11 cellular contexts compared by ENCODE assay signal in genomic region chr12:12439636-12440035, GRCh38.
DNase-seq lines count a peak whose midpoint lies in the region; ATAC-seq and TF ChIP-seq lines count a peak whose summit lies in the region.
"Had no signal": no experiment of that assay in that cellular context is flagged by ENCODE, and none has a peak within 500 bp of the region (broad histone marks: within the 10 kb centered on the region; RNA-seq: fewer than 3 reads in every experiment).

No MANE protein-coding gene starts in this region.

- peaks cover 0 to 9% (median 3%) of the 10 kb centered on the region in 4 donors for H3K36me3 ChIP-seq in esophagus muscularis mucosa

- TF ChIP-seq CTCF in esophagus muscularis mucosa (IDR thresholded peaks at IDR 0.05) = no peak

- H3K36me3 Mint-ChIP-seq in activated naive CD8-positive, alpha-beta T cell = peaks cover 20% of the 10 kb centered on the region
- H3K36me3 Mint-ChIP-seq in naive thymus-derived CD8-positive, alpha-beta T cell = peaks cover 7 to 22% (median 20%) of the 10 kb centered on the region in 3 donors

- no peak for ATAC-seq in naive thymus-derived CD8-positive, alpha-beta T cell
- no peak for ATAC-seq in SK-N-SH treated with all-trans-retinoic acid at 6 μM for 48 hours
- no peak for ATAC-seq in HG03439 (IDR thresholded peaks at IDR 0.05; ENCODE audit: unreplicated experiment)

- intact Hi-C loops in esophagus muscularis mucosa (cut with DNase I) = no loop called here

- no peaks in the 10 kb centered on the region for H3K27me3 ChIP-seq in esophagus muscularis mucosa

- H3K27ac Mint-ChIP-seq in activated naive CD8-positive, alpha-beta T cell = peak overlapping the region; percentile 98
- H3K27ac Mint-ChIP-seq in naive thymus-derived CD8-positive, alpha-beta T cell = peak overlapping the region; percentile 93 to 99 (median 98)

- peaks cover 29 to 37% (median 32%) of the 10 kb centered on the region in 4 donors for H3K4me1 ChIP-seq in esophagus muscularis mucosa

- POLR2A ChIA-PET in naive thymus-derived CD8-positive, alpha-beta T cell (lab: Charles Lee) = interaction anchor here (1.5 kb wide), 1 partner anchor 43 kb away, joined by 5 read pairs; no protein-coding TSS in a partner anchor

- H3K27ac ChIP-seq in esophagus muscularis mucosa (replicated peaks in 1 of 4) = no peak overlapping the region

- peak overlapping the region; percentile 39 for H3K4me3 Mint-ChIP-seq in activated naive CD8-positive, alpha-beta T cell
- H3K4me3 Mint-ChIP-seq in naive thymus-derived CD8-positive, alpha-beta T cell = peak overlapping the region in 6 of 10 donors; percentile 29 to 79 (median 50)
- H3K4me3 Mint-ChIP-seq: neural crest cell had no signal

- H3K4me3 ChIP-seq in esophagus muscularis mucosa = no peak overlapping the region

- peaks cover 7% of the 10 kb centered on the region for H3K9me3 Mint-ChIP-seq in activated naive CD8-positive, alpha-beta T cell (ENCODE audit: low read depth)
- H3K9me3 Mint-ChIP-seq in naive thymus-derived CD8-positive, alpha-beta T cell = peaks cover 0 to 5% (median 0%) of the 10 kb centered on the region in 9 donors

- 63% methylated on average over 6 of the region's 6 CpGs for WGBS in esophagus muscularis mucosa

- DNase-seq in EL (peak; percentile 80), T-helper 22 cell (ENCODE audit: low read depth) (peak; percentile 36), esophagus muscularis mucosa (ENCODE audit: extremely low spot score) (no peak)
- peak in 1 of 10 donors; percentile 20 for DNase-seq in naive thymus-derived CD8-positive, alpha-beta T cell
- DNase-seq in NK-92 treated with Interleukin-12 subunit alpha and Interleukin-12 subunit beta, amount 100 ng/mL, for 24 hours (lab: John Stamatoyannopoulos, UW) = no peak
- DNase-seq: DND-41, NCI-H748 treated with DMSO at 0.1 percent for 48 hours had no signal

- H3K4me1 Mint-ChIP-seq in activated naive CD8-positive, alpha-beta T cell (ENCODE audit: low read depth) = peaks cover 64% of the 10 kb centered on the region
- H3K4me1 Mint-ChIP-seq in naive thymus-derived CD8-positive, alpha-beta T cell = peaks cover 29 to 61% (median 55%) of the 10 kb centered on the region in 4 donors
- H3K4me1 Mint-ChIP-seq: neural crest cell had no signal

- no peaks in the 10 kb centered on the region for H3K9me3 ChIP-seq in esophagus muscularis mucosa

- no peak for TF ChIP-seq POLR2A in esophagus muscularis mucosa (IDR thresholded peaks at IDR 0.05; ENCODE audit: low read depth)

- no peaks in the 10 kb centered on the region for H3K27me3 Mint-ChIP-seq in activated naive CD8-positive, alpha-beta T cell
- no peaks in the 10 kb centered on the region for H3K27me3 Mint-ChIP-seq in naive thymus-derived CD8-positive, alpha-beta T cell

- TF ChIP-seq EP300 in esophagus muscularis mucosa (IDR thresholded peaks at IDR 0.05) = no peak

TF ChIP-seq in SK-N-SH treated with all-trans-retinoic acid at 6 μM for 48 hours, 23 proteins besides CTCF, POLR2A, EP300 and RAD21:
- TF ChIP-seq ZNF70 (CRISPR knock-in tag; IDR thresholded peaks at IDR 0.05) (no peak), ZNF565 (CRISPR knock-in tag; conservative IDR thresholded peaks at IDR 0.05; ENCODE audit: low read depth) (no peak), OSR1 (CRISPR knock-in tag; IDR thresholded peaks at IDR 0.05) (no peak), TCF4 (CRISPR knock-in tag; IDR thresholded peaks at IDR 0.05; ENCODE audit: borderline replicate concordance) (no peak), ZC3H10 (CRISPR knock-in tag; IDR thresholded peaks at IDR 0.05) (no peak), CSDC2 (CRISPR knock-in tag; IDR thresholded peaks at IDR 0.05) (no peak), RARB (CRISPR knock-in tag; IDR thresholded peaks at IDR 0.05) (no peak), BACH2 (CRISPR knock-in tag; IDR thresholded peaks at IDR 0.05; ENCODE audit: borderline replicate concordance) (no peak), SNAI2 (CRISPR knock-in tag; IDR thresholded peaks at IDR 0.05) (no peak), ISL1 (CRISPR knock-in tag; IDR thresholded peaks at IDR 0.05) (no peak)
- TF ChIP-seq, protein P1, sequence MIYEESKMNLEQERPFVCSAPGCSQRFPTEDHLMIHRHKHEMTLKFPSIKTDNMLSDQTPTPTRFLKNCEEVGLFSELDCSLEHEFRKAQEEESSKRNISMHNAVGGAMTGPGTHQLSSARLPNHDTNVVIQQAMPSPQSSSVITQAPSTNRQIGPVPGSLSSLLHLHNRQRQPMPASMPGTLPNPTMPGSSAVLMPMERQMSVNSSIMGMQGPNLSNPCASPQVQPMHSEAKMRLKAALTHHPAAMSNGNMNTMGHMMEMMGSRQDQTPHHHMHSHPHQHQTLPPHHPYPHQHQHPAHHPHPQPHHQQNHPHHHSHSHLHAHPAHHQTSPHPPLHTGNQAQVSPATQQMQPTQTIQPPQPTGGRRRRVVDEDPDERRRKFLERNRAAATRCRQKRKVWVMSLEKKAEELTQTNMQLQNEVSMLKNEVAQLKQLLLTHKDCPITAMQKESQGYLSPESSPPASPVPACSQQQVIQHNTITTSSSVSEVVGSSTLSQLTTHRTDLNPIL (CRISPR knock-in tag; IDR thresholded peaks at IDR 0.05; ENCODE audit: low read depth) = no peak

Comparison
In these comparisons a context has a peak if more than half of its experiments do, and no peak if none do; other contexts are left out.
1. DNase-seq: peak in EL (single experiment) and T-helper 22 cell (single experiment); none in esophagus muscularis mucosa (single experiment) and NK-92 treated with Interleukin-12 subunit alpha and Interleukin-12 subunit beta, amount 100 ng/mL, for 24 hours (single experiment).